In genomic region chr20:53578492-53579222, GRCh38 we compare ENCODE assay signal across 8 cellular contexts. TPM values are rescaled to one million over a fixed set of nuclear protein-coding genes. Genes with fewer than 3 reads are reported as not detected.
DNase-seq lines count a peak whose midpoint lies in the region; ATAC-seq and TF ChIP-seq lines count a peak whose summit lies in the region.

No MANE protein-coding gene starts in this region.

- POLR2A ChIA-PET in activated CD4-positive, alpha-beta T cell treated with anti-CD3 and anti-CD28 coated beads for 36 hours (lab: Charles Lee), result interaction anchor here (0.9 to 1.3 kb wide), 2 partner anchors 13 to 321 kb away, joined by 3 read pairs; no protein-coding TSS in a partner anchor

- ATAC-seq in activated CD4-positive, alpha-beta T cell treated with anti-CD3 and anti-CD28 coated beads for 36 hours, result peak; percentile 45
- peak; percentile 58 for ATAC-seq in HG03175 (IDR thresholded peaks at IDR 0.05; ENCODE audit: unreplicated experiment)

- H3K36me3 ChIP-seq in WERI-Rb-1, result peaks cover 54% of the 10 kb centered on the region

- H3K4me3 Mint-ChIP-seq in activated CD4-positive, alpha-beta T cell treated with anti-CD3 and anti-CD28 coated beads for 36 hours, result peak overlapping the region; percentile 70
- peak overlapping the region; percentile 90 for H3K4me3 Mint-ChIP-seq in stimulated activated naive CD8-positive, alpha-beta T cell treated with anti-CD3 and anti-CD28 coated beads, Interleukin-15, Interleukin-2, amounts not matched to agents 100 ng/mL and 50 ng/mL, for 24 hours

- H3K9me3 ChIP-seq in WERI-Rb-1 (ENCODE audit: severe bottlenecking), result no peaks in the 10 kb centered on the region

- TF ChIP-seq CTCF in WERI-Rb-1 (IDR thresholded peaks at IDR 0.05; ENCODE audit: low read depth, low read length), result peak; percentile 54

- intact Hi-C loops in activated CD4-positive, alpha-beta T cell treated with anti-CD3 and anti-CD28 coated beads for 36 hours (cut with DNase I, micrococcal nuclease), result loop anchor here (1.0 to 10.0 kb wide), 14 partner anchors 14 to 626 kb away; partner anchors contain the start of gene PFDN4 (in 1 of the 2)

- no peak overlapping the region for H3K4me3 ChIP-seq in WERI-Rb-1 (ENCODE audit: low read depth, low read length)

- CTCF ChIA-PET in activated CD4-positive, alpha-beta T cell treated with anti-CD3 and anti-CD28 coated beads for 36 hours (lab: Charles Lee), result interaction anchor here (0.6 to 3.9 kb wide), 36 partner anchors 10 to 372 kb away, joined by 3 to 36 read pairs (median 4); partner anchors contain the start of gene ZNF217

- peak; percentile 62 for DNase-seq in activated CD4-positive, alpha-beta T cell treated with anti-CD3 and anti-CD28 coated beads for 36 hours
- no peak for DNase-seq in activated CD4-positive, alpha-beta T cell treated with anti-CD3 and anti-CD28 coated beads for 1 hour
- DNase-seq in NCI-H345 treated with DMSO at 0.1 percent for 48 hours (lab: John Stamatoyannopoulos, UW; ENCODE audit: unreplicated experiment), result peak; percentile 68
- DNase-seq in WERI-Rb-1, result peak; percentile 36
- DNase-seq in ecto neural progenitor cell (ENCODE audit: low spot score), result peak; percentile 60
- DNase-seq in medulla oblongata (ENCODE audit: extremely low spot score), result peak; percentile 97

- no peaks in the 10 kb centered on the region for H3K9me3 Mint-ChIP-seq in activated CD4-positive, alpha-beta T cell treated with anti-CD3 and anti-CD28 coated beads for 36 hours (ENCODE audit: low read depth)
- no peaks in the 10 kb centered on the region for H3K9me3 Mint-ChIP-seq in stimulated activated naive CD8-positive, alpha-beta T cell treated with anti-CD3 and anti-CD28 coated beads, Interleukin-15, Interleukin-2, amounts not matched to agents 100 ng/mL and 50 ng/mL, for 24 hours

- no peaks in the 10 kb centered on the region for H3K27me3 Mint-ChIP-seq in activated CD4-positive, alpha-beta T cell treated with anti-CD3 and anti-CD28 coated beads for 36 hours
- no peaks in the 10 kb centered on the region for H3K27me3 Mint-ChIP-seq in stimulated activated naive CD8-positive, alpha-beta T cell treated with anti-CD3 and anti-CD28 coated beads, Interleukin-15, Interleukin-2, amounts not matched to agents 100 ng/mL and 50 ng/mL, for 24 hours

- H3K27me3 ChIP-seq in WERI-Rb-1 (ENCODE audit: insufficient read depth, low read depth, severe bottlenecking), result no peaks in the 10 kb centered on the region

- no peak overlapping the region for H3K27ac ChIP-seq in WERI-Rb-1

- H3K36me3 Mint-ChIP-seq in activated CD4-positive, alpha-beta T cell treated with anti-CD3 and anti-CD28 coated beads for 36 hours (ENCODE audit: low read depth), result peaks cover 82% of the 10 kb centered on the region
- peaks cover 91% of the 10 kb centered on the region for H3K36me3 Mint-ChIP-seq in stimulated activated naive CD8-positive, alpha-beta T cell treated with anti-CD3 and anti-CD28 coated beads, Interleukin-15, Interleukin-2, amounts not matched to agents 100 ng/mL and 50 ng/mL, for 24 hours (ENCODE audit: low read depth)

- H3K4me1 Mint-ChIP-seq in activated CD4-positive, alpha-beta T cell treated with anti-CD3 and anti-CD28 coated beads for 36 hours, result peaks cover 91% of the 10 kb centered on the region
- H3K4me1 Mint-ChIP-seq in stimulated activated naive CD8-positive, alpha-beta T cell treated with anti-CD3 and anti-CD28 coated beads, Interleukin-15, Interleukin-2, amounts not matched to agents 100 ng/mL and 50 ng/mL, for 24 hours (ENCODE audit: low read depth), result peaks cover 95% of the 10 kb centered on the region

- peak overlapping the region; percentile 83 for H3K27ac Mint-ChIP-seq in activated CD4-positive, alpha-beta T cell treated with anti-CD3 and anti-CD28 coated beads for 36 hours
- peak overlapping the region; percentile 93 for H3K27ac Mint-ChIP-seq in stimulated activated naive CD8-positive, alpha-beta T cell treated with anti-CD3 and anti-CD28 coated beads, Interleukin-15, Interleukin-2, amounts not matched to agents 100 ng/mL and 50 ng/mL, for 24 hours

RNA-seq across cellular contexts. Expression of gene ZNF217, which starts 15.0 kb away (rescaled TPM):
- total RNA-seq in activated CD4-positive, alpha-beta T cell treated with anti-CD3 and anti-CD28 coated beads for 36 hours, result 10 to 100 TPM; 41.5 to 45.6 TPM
